Comparison of ENCODE assay signal across 8 cellular contexts in the genomic region with DNA sequence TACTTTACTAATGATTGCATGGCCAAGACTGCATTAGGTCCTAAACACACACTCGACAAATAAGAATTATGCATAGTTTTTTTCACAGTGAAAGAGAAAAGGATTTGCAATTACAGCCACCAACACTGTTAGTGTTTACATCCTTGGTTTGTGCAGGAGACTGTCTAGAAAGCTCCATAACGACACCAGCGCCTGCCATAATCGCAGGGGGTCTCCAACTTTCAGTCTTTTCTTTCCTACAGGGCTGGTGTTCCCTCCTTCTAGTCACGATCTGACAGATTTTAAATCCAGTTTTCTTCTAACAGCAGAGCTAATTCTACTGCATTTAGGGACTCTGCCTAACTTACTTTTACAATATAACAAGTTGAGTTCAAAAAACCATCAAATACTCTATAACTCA. TPM values are rescaled to one million over a fixed set of nuclear protein-coding genes. Genes with fewer than 3 reads are reported as not detected.
DNase-seq lines count a peak whose midpoint lies in the region; ATAC-seq and TF ChIP-seq lines count a peak whose summit lies in the region.

No MANE protein-coding gene starts in this region.

- intact Hi-C loops in OCI-LY7 (cut with micrococcal nuclease; ENCODE audit: unreplicated experiment) (no loop called here), left colon (cut with DNase I, micrococcal nuclease) (no loop called here), ovary (cut with DNase I) (no loop called here)

- peak overlapping the region; percentile 74 for H3K4me3 Mint-ChIP-seq in osteocyte (ENCODE audit: unreplicated experiment)

- H3K9me3 ChIP-seq in OCI-LY7 (ENCODE audit: low read length) (no peaks in the 10 kb centered on the region), ovary (no peaks in the 10 kb centered on the region)

- BruUV-seq in OCI-LY7 (replicated peaks; lab: Mats Ljungman, UMichigan) = no TSS peak

- peaks cover 47% of the 10 kb centered on the region; the same call in 1 of the 2 replicates for H3K79me2 ChIP-seq in OCI-LY7 (ENCODE audit: insufficient read depth, low read depth, low read length)

- TF ChIP-seq CTCF in OCI-LY7 (conservative IDR thresholded peaks at IDR 0.05; ENCODE audit: low read length) (no peak), fibroblast of pulmonary artery (IDR thresholded peaks at IDR 0.05; ENCODE audit: low read length, missing control alignments) (no peak), osteocyte (IDR thresholded peaks at IDR 0.05) (no peak), ovary (IDR thresholded peaks at IDR 0.05) (no peak)

- no peaks in the 10 kb centered on the region for H3K36me3 Mint-ChIP-seq in osteocyte (ENCODE audit: unreplicated experiment)

- CTCF ChIA-PET in OCI-LY7 (lab: Charles Lee; ENCODE audit: unreplicated experiment) = interaction anchor here (2.1 kb wide), 1 partner anchor 139 kb away, joined by 6 read pairs; a partner anchor contains a TSS

- no peaks in the 10 kb centered on the region for H3K27me3 Mint-ChIP-seq in osteocyte (ENCODE audit: unreplicated experiment)

- H3K4me2 ChIP-seq in OCI-LY7 (ENCODE audit: low read length) = peak overlapping the region; percentile 84

- H2AFZ ChIP-seq in OCI-LY7 (ENCODE audit: low read length) = peak overlapping the region; percentile 74; the same call in 1 of the 2 replicates

- H4K20me1 ChIP-seq in OCI-LY7 (ENCODE audit: insufficient read depth, low read length) = no peaks in the 10 kb centered on the region

- H3K36me3 ChIP-seq in OCI-LY7 (ENCODE audit: insufficient read depth, low read length) (peaks cover 11% of the 10 kb centered on the region), ovary (no peaks in the 10 kb centered on the region)

- no peak for ATAC-seq in GM21390 (IDR thresholded peaks at IDR 0.05; ENCODE audit: unreplicated experiment)
- ATAC-seq in left colon = no peak

- H3K4me3 ChIP-seq in OCI-LY7 (ENCODE audit: low read depth, low read length, poor library complexity, severe bottlenecking) (peak overlapping the region; percentile 61), fibroblast of pulmonary artery (replicated peaks; ENCODE audit: low read depth, low read length) (peak overlapping the region; percentile 57), ovary (no peak overlapping the region)

- peaks cover 50% of the 10 kb centered on the region for H3K4me1 Mint-ChIP-seq in osteocyte (ENCODE audit: unreplicated experiment)

- WGBS in ovary, 3 donors = 14 to 21% (median 17%) methylated on average over 5 of the region's 5 CpGs

- no peaks in the 10 kb centered on the region for H3K9me2 ChIP-seq in OCI-LY7 (ENCODE audit: insufficient read depth, low read length)

- H3K27me3 ChIP-seq in ovary = no peaks in the 10 kb centered on the region

- H3K27ac Mint-ChIP-seq in osteocyte (ENCODE audit: unreplicated experiment) = peak overlapping the region; percentile 75

- TF ChIP-seq EP300 in ovary (IDR thresholded peaks at IDR 0.05) = no peak

- peak; percentile 37 for DNase-seq in Ammon's horn (ENCODE audit: low spot score)
- DNase-seq in OCI-LY7 (ENCODE audit: low spot score) = no peak
- no peak for DNase-seq in fibroblast of pulmonary artery (ENCODE audit: low read depth)
- no peak for DNase-seq in osteocyte (ENCODE audit: extremely low spot score, unreplicated experiment)
- no peak for DNase-seq in left colon
- DNase-seq in ovary = no peak
- no peak for DNase-seq in NCI-H2227 treated with DMSO at 0.1 percent for 48 hours (lab: John Stamatoyannopoulos, UW)

- H3K27ac ChIP-seq in OCI-LY7 (ENCODE audit: low read depth, low read length, poor library complexity, severe bottlenecking) (peak overlapping the region; percentile 71), ovary (peak overlapping the region in 1 of 2 donors; percentile 20)

- POLR2A ChIA-PET in OCI-LY7 (lab: Charles Lee) = interaction anchor here (0.9 to 3.1 kb wide), 17 partner anchors 10 to 604 kb away, joined by 3 to 28 read pairs (median 7); a partner anchor contains a TSS

- no peak for TF ChIP-seq POLR2A in ovary (IDR thresholded peaks at IDR 0.05)

- no peaks in the 10 kb centered on the region for H3K9me3 Mint-ChIP-seq in osteocyte (ENCODE audit: unreplicated experiment)

- H3K4me1 ChIP-seq in OCI-LY7 (ENCODE audit: insufficient read depth, low read length, poor library complexity, severe bottlenecking) (peaks cover 40% of the 10 kb centered on the region), ovary (ENCODE audit: insufficient read depth) (no peaks in the 10 kb centered on the region)

RNA-seq across cellular contexts. Expression of a gene that starts 58.0 kb away (rescaled TPM):
- total RNA-seq in OCI-LY7 (2014; rRNA removed; shearing (Covaris generic)) = 99.1 and 108 TPM in 2 replicates
- total RNA-seq in OCI-LY7 (2022) = 95.5 and 97.3 TPM in 2 replicates
- total RNA-seq in osteocyte = 42.6 and 51.2 TPM in 2 replicates
- total RNA-seq in left colon = 10 to 100 TPM; 37.2 to 41.2 TPM
- 10 to 100 TPM; 51.4 to 71.2 (median 67.1) TPM for total RNA-seq in ovary
- polyA plus RNA-seq in ovary = 10 to 100 TPM; 14.5 to 42.9 TPM
